In the genomic region with DNA sequence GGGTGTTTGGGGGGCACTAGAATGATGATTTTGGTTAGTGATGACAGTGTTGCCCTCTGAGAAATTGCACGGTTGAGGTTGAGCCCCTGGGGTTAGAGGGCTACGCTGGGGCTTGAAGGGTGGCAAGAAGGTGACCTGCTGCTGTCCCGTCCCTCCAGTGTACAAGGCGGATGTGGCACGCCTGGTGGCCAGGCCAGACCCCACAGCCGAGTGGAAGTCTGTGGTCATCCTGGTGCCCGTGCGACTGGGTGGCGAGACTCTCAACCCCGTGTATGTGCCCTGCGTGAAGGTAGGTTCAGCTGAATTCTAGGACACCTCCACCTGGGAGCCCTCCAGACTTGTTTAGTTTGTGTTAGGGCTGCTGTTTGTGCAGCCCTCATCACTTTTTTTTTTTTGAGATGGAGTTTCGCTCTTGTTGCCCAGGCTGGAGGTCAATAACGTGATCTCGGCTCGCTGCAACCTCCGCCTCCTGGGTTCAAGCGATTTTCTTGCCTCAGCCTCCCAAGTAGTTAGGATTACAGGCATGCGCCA, we compare ENCODE assay signal across 36 cellular contexts. TPM values are rescaled to one million over a fixed set of nuclear protein-coding genes. Genes with fewer than 3 reads are reported as not detected.
"Had no signal": no experiment of that assay in that cellular context is flagged by ENCODE, and none has a peak within 500 bp of the region (broad histone marks: within the 10 kb centered on the region; RNA-seq: fewer than 3 reads in every experiment).

No MANE protein-coding gene starts in this region.

- H3K9me3 Mint-ChIP-seq: activated CD4-positive, alpha-beta T cell treated with anti-CD3 and anti-CD28 coated beads, Interleukin-2, amount 10 ng/mL, durations not matched to agents 7 days and 5 days; activated naive CD4-positive, alpha-beta T cell treated with anti-CD3 and anti-CD28 coated beads, Interleukin-2, amount 50 U/mL, for 24 hours; activated naive CD8-positive, alpha-beta T cell treated with anti-CD3 and anti-CD28 coated beads, Interleukin-2, amount 10 ng/mL, durations not matched to agents 7 days and 5 days; activated T-helper 17 cell treated with anti-CD3 and anti-CD28 coated beads, Interleukin-2, amount 50 U/mL, for 72 hours; central memory CD8-positive, alpha-beta T cell; T-helper 2 cell treated with Interferon-gamma antibody and Interleukin-4, amounts not matched to agents 5 μg/mL and 100 μg/mL, for 36 hours; WTC11 had no signal

- H3K4me1 Mint-ChIP-seq: activated T-helper 17 cell treated with anti-CD3 and anti-CD28 coated beads, Interleukin-2, amount 50 U/mL, for 72 hours had no signal

- H3K27me3 ChIP-seq: ascending aorta, cardiac muscle cell, colonic mucosa, SJCRH30 had no signal

- H3K4me3 ChIP-seq: ascending aorta, cardiac muscle cell, colonic mucosa, SJCRH30, SK-N-MC had no signal

- H3K4me1 ChIP-seq: SJCRH30 had no signal

- ATAC-seq: activated CD4-positive, alpha-beta T cell treated with anti-CD3 and anti-CD28 coated beads for 36 hours; activated CD4-positive, CD25-positive, alpha-beta regulatory T cell treated with anti-CD3 and anti-CD28 coated beads, Interleukin-2, amount 50 U/mL, for 24 hours; activated CD8-positive, alpha-beta T cell treated with anti-CD3 and anti-CD28 coated beads, Interleukin-2, amount 10 ng/mL, durations not matched to agents 7 days and 5 days; activated T-helper 17 cell treated with anti-CD3 and anti-CD28 coated beads, Interleukin-2, amount 50 U/mL, for 72 hours; Panc1; WTC11 had no signal

- H3K27ac ChIP-seq: ascending aorta, cardiac muscle cell, colonic mucosa, SJCRH30, SK-N-MC had no signal

- H3K9me3 ChIP-seq: ascending aorta, colonic mucosa, SJCRH30 had no signal

- H3K27me3 Mint-ChIP-seq: activated CD4-positive, alpha-beta T cell treated with anti-CD3 and anti-CD28 coated beads for 36 hours; activated CD4-positive, alpha-beta T cell treated with anti-CD3 and anti-CD28 coated beads, Interleukin-2, amount 10 ng/mL, durations not matched to agents 7 days and 5 days; activated naive CD4-positive, alpha-beta T cell treated with anti-CD3 and anti-CD28 coated beads, Interleukin-2, amount 50 U/mL, for 24 hours; activated naive CD8-positive, alpha-beta T cell treated with anti-CD3 and anti-CD28 coated beads, Interleukin-2, amount 10 ng/mL, durations not matched to agents 7 days and 5 days; activated T-helper 17 cell treated with anti-CD3 and anti-CD28 coated beads, Interleukin-2, amount 50 U/mL, for 72 hours; central memory CD8-positive, alpha-beta T cell had no signal

- H3K4me3 Mint-ChIP-seq: activated CD4-positive, alpha-beta T cell treated with anti-CD3 and anti-CD28 coated beads for 36 hours; activated CD4-positive, alpha-beta T cell treated with anti-CD3 and anti-CD28 coated beads, Interleukin-2, amount 10 ng/mL, durations not matched to agents 7 days and 5 days; activated CD8-positive, alpha-beta T cell treated with anti-CD3 and anti-CD28 coated beads, Interleukin-2, amount 10 ng/mL, durations not matched to agents 7 days and 5 days; activated naive CD4-positive, alpha-beta T cell treated with anti-CD3 and anti-CD28 coated beads, Interleukin-2, amount 50 U/mL, for 24 hours; activated naive CD8-positive, alpha-beta T cell treated with anti-CD3 and anti-CD28 coated beads, Interleukin-2, amount 10 ng/mL, durations not matched to agents 7 days and 5 days; activated T-helper 17 cell treated with anti-CD3 and anti-CD28 coated beads, Interleukin-2, amount 50 U/mL, for 72 hours; central memory CD8-positive, alpha-beta T cell; T-helper 2 cell treated with Interferon-gamma antibody and Interleukin-4, amounts not matched to agents 5 μg/mL and 100 μg/mL, for 36 hours; WTC11 had no signal

- H3K27ac Mint-ChIP-seq: activated CD4-positive, alpha-beta T cell treated with anti-CD3 and anti-CD28 coated beads for 36 hours; activated CD4-positive, alpha-beta T cell treated with anti-CD3 and anti-CD28 coated beads, Interleukin-2, amount 10 ng/mL, durations not matched to agents 7 days and 5 days; activated CD8-positive, alpha-beta T cell treated with anti-CD3 and anti-CD28 coated beads, Interleukin-2, amount 10 ng/mL, durations not matched to agents 7 days and 5 days; activated naive CD4-positive, alpha-beta T cell treated with anti-CD3 and anti-CD28 coated beads, Interleukin-2, amount 50 U/mL, for 24 hours; activated naive CD8-positive, alpha-beta T cell treated with anti-CD3 and anti-CD28 coated beads, Interleukin-2, amount 10 ng/mL, durations not matched to agents 7 days and 5 days; activated T-helper 17 cell treated with anti-CD3 and anti-CD28 coated beads, Interleukin-2, amount 50 U/mL, for 72 hours; T-helper 2 cell treated with Interferon-gamma antibody and Interleukin-4, amounts not matched to agents 5 μg/mL and 100 μg/mL, for 36 hours; WTC11 had no signal

- DNase-seq: activated CD4-positive, alpha-beta T cell treated with anti-CD3 and anti-CD28 coated beads for 36 hours; activated CD4-positive, alpha-beta T cell treated with anti-CD3 and anti-CD28 coated beads, Interleukin-2, amount 10 ng/mL, durations not matched to agents 7 days and 5 days; activated CD4-positive, alpha-beta T cell treated with anti-CD3 and anti-CD28 coated beads, Interleukin-2, amount 50 U/mL, for 48 hours; activated CD8-positive, alpha-beta memory T cell treated with anti-CD3 and anti-CD28 coated beads, Interleukin-2, amount 50 U/mL, for 4 hours; activated CD8-positive, alpha-beta T cell treated with anti-CD3 and anti-CD28 coated beads, Interleukin-2, amount 10 ng/mL, durations not matched to agents 7 days and 5 days; activated gamma-delta T cell; activated naive CD4-positive, alpha-beta T cell treated with Interleukin-2 at 50 U/mL for 16 hours; activated naive CD8-positive, alpha-beta T cell treated with anti-CD3 and anti-CD28 coated beads, Interleukin-2, amount 10 ng/mL, durations not matched to agents 7 days and 5 days; activated T-cell treated with anti-CD3 and anti-CD28 coated beads for 4 hours; activated T-cell treated with anti-CD3 and anti-CD28 coated beads, Interleukin-2, amount 50 U/mL, for 48 hours; amygdala; colonic mucosa; MM.1S; MV-4-11; NCI-H1092; NCI-H1417; NCI-H187 treated with DMSO at 0.1 percent for 48 hours; NCI-H2081; NCI-H2171 treated with DMSO at 0.1 percent for 48 hours; NCI-H226; NCI-H446 treated with DMSO at 0.1 percent for 48 hours; NCI-H524; SHP77; SJCRH30 had no signal

RNA-seq across cellular contexts. Expression of gene S1PR5, which starts 31.6 kb away (rescaled TPM):
- total RNA-seq: activated CD4-positive, alpha-beta T cell treated with anti-CD3 and anti-CD28 coated beads, Interleukin-2, amount 10 ng/mL, durations not matched to agents 7 days and 5 days; colonic mucosa; RPMI7951; T-helper 1 cell treated with Interleukin-12 subunit alpha and Interleukin-12 subunit beta and Interleukin-4 antibody, amounts not matched to agents 30 ng/mL and 1 ng/mL, for 36 hours had no signal

RNA-seq across cellular contexts. Expression of gene AP1M2, which starts 38.3 kb away (rescaled TPM):
- total RNA-seq: activated CD4-positive, alpha-beta T cell treated with anti-CD3 and anti-CD28 coated beads for 36 hours; activated CD4-positive, alpha-beta T cell treated with anti-CD3 and anti-CD28 coated beads, Interleukin-2, amount 10 ng/mL, durations not matched to agents 7 days and 5 days; activated CD8-positive, alpha-beta T cell treated with anti-CD3 and anti-CD28 coated beads, Interleukin-2, amount 10 ng/mL, durations not matched to agents 7 days and 5 days; activated naive CD8-positive, alpha-beta T cell treated with anti-CD3 and anti-CD28 coated beads, Interleukin-2, amount 10 ng/mL, durations not matched to agents 7 days and 5 days; activated T-helper 17 cell treated with anti-CD3 and anti-CD28 coated beads, Interleukin-2, amount 50 U/mL, for 72 hours; ascending aorta; T-helper 1 cell treated with Interleukin-12 subunit alpha and Interleukin-12 subunit beta and Interleukin-4 antibody, amounts not matched to agents 30 ng/mL and 1 ng/mL, for 36 hours had no signal
